In genomic region chrX:37405954-37406353, GRCh38 we compare ENCODE assay signal across 1 cellular context.
TF ChIP-seq lines count a peak whose summit lies in the region.

No MANE protein-coding gene starts in this region.

TF ChIP-seq in IMR-90, 13 proteins besides CTCF, POLR2A, EP300 and RAD21 (continued from another document):
- TF ChIP-seq SMC3 (IDR thresholded peaks at IDR 0.05; ENCODE audit: low read depth, low read length) (no peak), CEBPB (IDR thresholded peaks at IDR 0.05; ENCODE audit: low read depth, low read length) (no peak), MXI1 (IDR thresholded peaks at IDR 0.05; ENCODE audit: borderline replicate concordance, low read depth, low read length) (no peak), ELK1 (IDR thresholded peaks at IDR 0.05; ENCODE audit: borderline replicate concordance, low read depth, low read length) (no peak), CHD1 (IDR thresholded peaks at IDR 0.05; ENCODE audit: low read depth, low read length) (no peak), MAZ (IDR thresholded peaks at IDR 0.05; ENCODE audit: borderline replicate concordance, low read depth, low read length) (no peak)
